In genomic region chr15:55993111-55993803, GRCh38 we compare ENCODE assay signal across 8 cellular contexts. TPM values are rescaled to one million over a fixed set of nuclear protein-coding genes. Genes with fewer than 3 reads are reported as not detected.
DNase-seq lines count a peak whose midpoint lies in the region; ATAC-seq and TF ChIP-seq lines count a peak whose summit lies in the region.

Gene NEDD4 (minus strand): TSS chr15:55993612. CDS start chr15:55993555, 57 bp downstream.

- H3K4me1 ChIP-seq in colonic mucosa: peaks cover 5% of the 10 kb centered on the region

- TF ChIP-seq POLR2A in GM18951 (IDR thresholded peaks at IDR 0.05; ENCODE audit: extremely low read depth, insufficient read depth, insufficient read length): peak; percentile 62

- H3K27ac ChIP-seq in colonic mucosa: peak within 1 kb of the TSS; percentile 88

- no peaks in the 10 kb centered on the region for H3K9me3 ChIP-seq in colonic mucosa

- H3K9ac ChIP-seq in colonic mucosa (ENCODE audit: low read depth in 2 of 2, low read length in 2 of 2): peak within 1 kb of the TSS; percentile 70 to 79

- ATAC-seq in HG03175 (IDR thresholded peaks at IDR 0.05; ENCODE audit: unreplicated experiment): peak; percentile 96
- peak; percentile 94 for ATAC-seq in left colon

- no peak for DNase-seq in AG04449 (ENCODE audit: low read depth, low spot score)
- DNase-seq in NCI-H510A (lab: John Stamatoyannopoulos, UW): peak; percentile 78
- peak; percentile 81 for DNase-seq in activated CD4-positive, alpha-beta T cell treated with anti-CD3 and anti-CD28 coated beads for 48 hours
- peak; percentile 87 for DNase-seq in colonic mucosa
- DNase-seq in left colon: peak; percentile 81 to 85
- peak; percentile 64 to 66 for DNase-seq in stimulated activated CD4-positive, alpha-beta T cell treated with anti-CD3 and anti-CD28 coated beads, Interleukin-1b, Interleukin-23, amount 100 ng/mL, for 4 hours (ENCODE audit: low read depth in 2 of 2)

- no peaks in the 10 kb centered on the region for H3K27me3 ChIP-seq in colonic mucosa

- CTCF ChIA-PET in AG04449 (lab: Yijun Ruan, JAX): interaction anchor here (0.7 to 3.0 kb wide), 16 partner anchors 9 to 436 kb away, joined by 3 to 9 read pairs (median 4); no protein-coding TSS in a partner anchor

- H3K4me3 ChIP-seq in AG04449 (ENCODE audit: low read depth, low read length): peak within 1 kb of the TSS; percentile 73
- H3K4me3 ChIP-seq in colonic mucosa: peak within 1 kb of the TSS; percentile 80

- TF ChIP-seq CTCF in AG04449 (IDR thresholded peaks at IDR 0.05; ENCODE audit: insufficient read depth, low read length, missing control alignments) (peak; percentile 84), colonic mucosa (IDR thresholded peaks at IDR 0.05) (peak; percentile 22)

- POLR2A ChIA-PET in AG04449 (lab: Yijun Ruan, JAX): interaction anchor here (0.6 kb wide), 1 partner anchor 119 kb away, joined by 3 read pairs; no protein-coding TSS in a partner anchor

- in situ Hi-C loops in GM18951 (cut with MboI; ENCODE audit: low sequenced_read_pairs, unreplicated experiment): no loop called here

- intact Hi-C loops in colonic mucosa (cut with DNase I) (loop anchor here (10.0 kb wide), 1 partner anchor 252 kb away; the partner anchor contains the start of gene RFX7), left colon (cut with DNase I, micrococcal nuclease) (no loop called here)

- H3K36me3 ChIP-seq in colonic mucosa: no peaks in the 10 kb centered on the region

RNA-seq across cellular contexts. Expression of gene NEDD4, which starts in this region (rescaled TPM):
- total RNA-seq in colonic mucosa (10 to 100 TPM; 14.5 to 15.3 TPM), left colon (10 to 100 TPM; 10.4 to 13.4 TPM)
